8 cellular contexts compared by ENCODE assay signal in genomic region chr17:76382803-76383644, GRCh38. TPM values are rescaled to one million over a fixed set of nuclear protein-coding genes. Genes with fewer than 3 reads are reported as not detected.
DNase-seq lines count a peak whose midpoint lies in the region; ATAC-seq and TF ChIP-seq lines count a peak whose summit lies in the region.

No MANE protein-coding gene starts in this region.

- no peaks in the 10 kb centered on the region for H3F3A ChIP-seq in SU-DHL-6 (ENCODE audit: insufficient read depth)

- TF ChIP-seq CTCF in CD14-positive monocyte (IDR thresholded peaks at IDR 0.05), result no peak
- TF ChIP-seq CTCF in HCT116 (IDR thresholded peaks at IDR 0.05 in 2 of 3, conservative IDR thresholded peaks at IDR 0.05 in 1 of 3; ENCODE audit: borderline replicate concordance in 1 of 3, insufficient read depth in 1 of 3, low read depth in 2 of 3, low read length in 2 of 3), result no peak
- no peak for TF ChIP-seq CTCF in SU-DHL-6 (IDR thresholded peaks at IDR 0.05; ENCODE audit: insufficient read depth, low read length, poor library complexity, severe bottlenecking)
- no peak for TF ChIP-seq CTCF in astrocyte of the spinal cord (IDR thresholded peaks at IDR 0.05; ENCODE audit: low read depth, low read length)

- H3K79me2 ChIP-seq in HCT116 (ENCODE audit: insufficient read depth, low read length) (no peaks in the 10 kb centered on the region), SU-DHL-6 (ENCODE audit: insufficient read depth, low read length) (no peaks in the 10 kb centered on the region)

- CTCF ChIA-PET in HCT116 (lab: Charles Lee), result interaction anchor here (0.9 to 5.3 kb wide), 4 partner anchors 13 to 76 kb away, joined by 3 to 42 read pairs (median 22); no protein-coding TSS in a partner anchor

- H3K36me3 ChIP-seq in HCT116 (ENCODE audit: control insufficient read depth in 1 of 2, insufficient read depth in 2 of 2, low read length in 2 of 2) (no peaks in the 10 kb centered on the region), SU-DHL-6 (ENCODE audit: low read length) (no peaks in the 10 kb centered on the region)

- DNase-seq in CD14-positive monocyte (ENCODE audit: low spot score) (peak; percentile 71), HCT116 (ENCODE audit: low read depth, low spot score) (no peak), astrocyte of the spinal cord (ENCODE audit: low read depth, low spot score) (peak; percentile 69), iPS-NIHi7 (ENCODE audit: extremely low spot score) (peak; percentile 79), NCI-H1048 (lab: John Stamatoyannopoulos, UW) (no peak)
- peak; percentile 19 to 32 for DNase-seq in stimulated activated CD4-positive, alpha-beta T cell treated with anti-CD3 and anti-CD28 coated beads, Interleukin-1b, Interleukin-23, amount 100 ng/mL, for 1 hour (ENCODE audit: low read depth in 2 of 2)

- POLR2A ChIA-PET in HCT116 (lab: Charles Lee), result interaction anchor here (1.1 to 1.3 kb wide), 2 partner anchors 13 to 29 kb away, joined by 3 to 7 read pairs; partner anchors contain the start of gene PRPSAP1

- H3K27me3 ChIP-seq in HCT116 (ENCODE audit: insufficient read depth, low read length), result peaks cover 11% of the 10 kb centered on the region; the same call in 1 of the 2 replicates
- no peaks in the 10 kb centered on the region for H3K27me3 ChIP-seq in SU-DHL-6 (ENCODE audit: low read length)

- H3K4me1 ChIP-seq in HCT116 (ENCODE audit: control insufficient read depth in 1 of 2, insufficient read depth in 2 of 2, low read length in 2 of 2), result peaks cover 26 to 41% of the 10 kb centered on the region in 2 experiments

- intact Hi-C loops in CD14-positive monocyte (cut with micrococcal nuclease), result loop anchor here in 1 of 2 donors (5.0 to 10.0 kb wide), 2 partner anchors 81 to 122 kb away; partner anchors contain the start of gene RHBDF2
- intact Hi-C loops in HCT116 (cut with micrococcal nuclease), result loop anchor here (1.0 kb wide), 1 partner anchor 18 kb away; no protein-coding TSS in a partner anchor

- H3K9me3 Mint-ChIP-seq in CD14-positive monocyte, result peaks cover 0 to 2% (median 0%) of the 10 kb centered on the region in 7 donors

- H3K36me3 Mint-ChIP-seq in CD14-positive monocyte, result peaks cover 11 to 16% of the 10 kb centered on the region in 2 donors

- no TSS peak for BruUV-seq in HCT116 (replicated peaks; lab: Mats Ljungman, UMichigan)

- in situ Hi-C loops in astrocyte of the spinal cord (cut with HindIII; ENCODE audit: low sequenced_read_pairs), result no loop called here

- TF ChIP-seq RAD21 in HCT116 (IDR thresholded peaks at IDR 0.05; ENCODE audit: low read depth), result no peak

- peak overlapping the region; percentile 96 to 97 for H3K4me3 Mint-ChIP-seq in CD14-positive monocyte

- H3K9ac ChIP-seq in HCT116 (ENCODE audit: low read length), result peak overlapping the region; percentile 64
- peak overlapping the region; percentile 72 for H3K9ac ChIP-seq in SU-DHL-6 (ENCODE audit: low read length)

- H4K20me1 ChIP-seq in HCT116 (ENCODE audit: insufficient read depth) (no peaks in the 10 kb centered on the region), SU-DHL-6 (ENCODE audit: low read depth, low read length) (no peaks in the 10 kb centered on the region)

- peak; percentile 59 for ATAC-seq in HCT116
- ATAC-seq in GM19324 (IDR thresholded peaks at IDR 0.05; ENCODE audit: low FRiP score, unreplicated experiment), result no peak

- peak overlapping the region; percentile 87 to 97 (median 93) for H3K27ac Mint-ChIP-seq in CD14-positive monocyte

- H3K4me3 ChIP-seq in HCT116 (replicated peaks in 1 of 2; ENCODE audit: low read depth in 1 of 2, low read length in 2 of 2) (peak overlapping the region; percentile 56 to 73), SU-DHL-6 (ENCODE audit: insufficient read depth, low read length, poor library complexity, severe bottlenecking) (peak overlapping the region; percentile 56), astrocyte of the spinal cord (ENCODE audit: low read depth, low read length) (peak overlapping the region; percentile 55)

- H3K27me3 Mint-ChIP-seq in CD14-positive monocyte (ENCODE audit: low read depth in 3 of 3), result peaks cover 4 to 17% (median 9%) of the 10 kb centered on the region in 3 donors

- H3K4me2 ChIP-seq in HCT116 (ENCODE audit: low read length) (peak overlapping the region; percentile 98), SU-DHL-6 (ENCODE audit: low read depth, low read length, poor library complexity, severe bottlenecking) (peak overlapping the region; percentile 67)

- H3K9me3 ChIP-seq in HCT116 (ENCODE audit: control insufficient read depth in 1 of 2, insufficient read depth in 1 of 2, low read depth in 1 of 2, low read length in 2 of 2) (no peaks in the 10 kb centered on the region), SU-DHL-6 (ENCODE audit: insufficient read depth, low read length) (no peaks in the 10 kb centered on the region)

- H2AFZ ChIP-seq in HCT116 (ENCODE audit: low read depth, low read length, poor library complexity, severe bottlenecking), result peak overlapping the region; percentile 82
- H2AFZ ChIP-seq in SU-DHL-6 (ENCODE audit: low read depth, low read length, severe bottlenecking), result peak overlapping the region; percentile 54

- TF ChIP-seq POLR2A in HCT116 (IDR thresholded peaks at IDR 0.05; ENCODE audit: borderline replicate concordance, extremely low read depth, insufficient read depth, insufficient read length), result no peak

- RAD21 ChIA-PET in HCT116 (lab: Charles Lee; ENCODE audit: low non-redundant PET in 1 of 2, low total read pairs in 2 of 2, uncharacterized antibody in 2 of 2, unreplicated experiment in 2 of 2), result no interaction called here

- peaks cover 33% of the 10 kb centered on the region for H3K4me1 Mint-ChIP-seq in CD14-positive monocyte

- no peaks in the 10 kb centered on the region for H3K9me2 ChIP-seq in HCT116 (ENCODE audit: insufficient read depth)
- H3K9me2 ChIP-seq in SU-DHL-6 (replicated peaks; ENCODE audit: insufficient read depth, low read length), result no peaks in the 10 kb centered on the region

- H3K27ac ChIP-seq in HCT116 (ENCODE audit: low read depth, low read length) (peak overlapping the region; percentile 45; the same call in 1 of the 2 replicates), SU-DHL-6 (ENCODE audit: low read depth, low read length) (no peak overlapping the region)

TF ChIP-seq in HCT116, 20 proteins besides CTCF, POLR2A, EP300 and RAD21:
- no peak for TF ChIP-seq JUND (IDR thresholded peaks at IDR 0.05)
- TF ChIP-seq EZH2phosphoT487 (IDR thresholded peaks at IDR 0.05; ENCODE audit: borderline replicate concordance), result no peak
- TF ChIP-seq EZH2 (IDR thresholded peaks at IDR 0.05), result no peak
- no peak for TF ChIP-seq SRF (IDR thresholded peaks at IDR 0.05; ENCODE audit: low read depth)
- peak; percentile 64 for TF ChIP-seq EGR1 (IDR thresholded peaks at IDR 0.05; ENCODE audit: low read depth)
- TF ChIP-seq FOSL1 (IDR thresholded peaks at IDR 0.05; ENCODE audit: low read depth), result no peak
- peak; percentile 51; the same call in 1 of the 2 replicates for TF ChIP-seq POLR2AphosphoS5 (IDR thresholded peaks at IDR 0.05; ENCODE audit: low read depth, low read length)
- TF ChIP-seq ZBTB33 (IDR thresholded peaks at IDR 0.05; ENCODE audit: extremely low read depth, insufficient replicate concordance, low read length), result no peak
- TF ChIP-seq TCF7L2 (IDR thresholded peaks at IDR 0.05; ENCODE audit: borderline replicate concordance, extremely low read depth, insufficient read depth, insufficient read length), result no peak
- TF ChIP-seq SP1 (IDR thresholded peaks at IDR 0.05; ENCODE audit: low read depth), result no peak
- TF ChIP-seq SIN3A (IDR thresholded peaks at IDR 0.05; ENCODE audit: low read depth), result no peak
- no peak for TF ChIP-seq ZNF274 (IDR thresholded peaks at IDR 0.05; ENCODE audit: low read depth, low read length)
- no peak for TF ChIP-seq ATF3 (IDR thresholded peaks at IDR 0.05)
TF ChIP-seq in HCT116: peak in this region for 2.

RNA-seq across cellular contexts. Expression of gene SPHK1, which starts 1.4 kb away (rescaled TPM):
- polyA plus RNA-seq in CD14-positive monocyte, result 10 to 100 TPM; 12.9 to 19.1 TPM
- 4.6 TPM for total RNA-seq in HCT116 (2021; ENCODE audit: unreplicated experiment)
- 3.3 and 3.8 TPM in 2 replicates for polyA plus RNA-seq in HCT116 (2012)

RNA-seq across cellular contexts. Expression of gene PRPSAP1, which starts 29.3 kb away (rescaled TPM):
- 10 to 100 TPM; 45.8 to 51.2 TPM for polyA plus RNA-seq in CD14-positive monocyte
- total RNA-seq in HCT116 (2021; ENCODE audit: unreplicated experiment), result 81.4 TPM
- polyA plus RNA-seq in HCT116 (2012), result 78.6 and 90.4 TPM in 2 replicates

Comparison
In these comparisons a context has a peak if more than half of its experiments do, and no peak if none do; other contexts are left out.
1. DNase-seq: peak in CD14-positive monocyte (single experiment), astrocyte of the spinal cord (single experiment), iPS-NIHi7 (single experiment) and stimulated activated CD4-positive, alpha-beta T cell treated with anti-CD3 and anti-CD28 coated beads, Interleukin-1b, Interleukin-23, amount 100 ng/mL, for 1 hour (2 of 2); none in HCT116 (single experiment) and NCI-H1048 (single experiment).
2. Peak in every context shown above with its lines, with median percentiles within 50 percentile points of each other: H3K4me3 ChIP-seq.